In the genomic region with DNA sequence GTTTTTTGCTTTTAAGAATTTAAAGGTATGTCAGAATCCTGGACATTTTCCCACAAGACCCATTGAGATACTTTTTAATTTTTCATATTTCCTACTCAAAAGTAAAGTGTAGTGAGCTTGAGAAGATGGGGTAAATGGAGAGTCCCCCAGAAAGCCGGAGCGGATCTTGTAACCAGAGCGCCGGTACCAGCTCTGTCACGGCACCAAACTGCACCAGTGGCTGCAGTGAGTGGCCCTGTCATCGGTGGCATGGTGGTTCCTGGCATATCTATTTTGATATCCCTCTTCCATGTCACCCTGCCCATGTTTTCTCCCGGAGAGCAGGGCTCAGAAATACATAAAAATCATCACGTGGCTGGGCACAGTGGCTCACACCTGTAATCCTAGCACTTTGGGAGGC, we compare ENCODE assay signal across 2 cellular contexts. TPM values are rescaled to one million over a fixed set of nuclear protein-coding genes. Genes with fewer than 3 reads are reported as not detected.
"Had no signal": no experiment of that assay in that cellular context is flagged by ENCODE, and none has a peak within 500 bp of the region (broad histone marks: within the 10 kb centered on the region; RNA-seq: fewer than 3 reads in every experiment).

No MANE protein-coding gene starts in this region.

- H3K4me3 ChIP-seq: GM12878 had no signal

RNA-seq across cellular contexts. Expression of a gene that starts 19.3 kb away (rescaled TPM):
- total RNA-seq: G401, GM12878 had no signal

RNA-seq across cellular contexts. Expression of a gene that starts 22.2 kb away (rescaled TPM):
- total RNA-seq: G401, GM12878 had no signal
